1 cellular context compared by ENCODE assay signal in the genomic region with DNA sequence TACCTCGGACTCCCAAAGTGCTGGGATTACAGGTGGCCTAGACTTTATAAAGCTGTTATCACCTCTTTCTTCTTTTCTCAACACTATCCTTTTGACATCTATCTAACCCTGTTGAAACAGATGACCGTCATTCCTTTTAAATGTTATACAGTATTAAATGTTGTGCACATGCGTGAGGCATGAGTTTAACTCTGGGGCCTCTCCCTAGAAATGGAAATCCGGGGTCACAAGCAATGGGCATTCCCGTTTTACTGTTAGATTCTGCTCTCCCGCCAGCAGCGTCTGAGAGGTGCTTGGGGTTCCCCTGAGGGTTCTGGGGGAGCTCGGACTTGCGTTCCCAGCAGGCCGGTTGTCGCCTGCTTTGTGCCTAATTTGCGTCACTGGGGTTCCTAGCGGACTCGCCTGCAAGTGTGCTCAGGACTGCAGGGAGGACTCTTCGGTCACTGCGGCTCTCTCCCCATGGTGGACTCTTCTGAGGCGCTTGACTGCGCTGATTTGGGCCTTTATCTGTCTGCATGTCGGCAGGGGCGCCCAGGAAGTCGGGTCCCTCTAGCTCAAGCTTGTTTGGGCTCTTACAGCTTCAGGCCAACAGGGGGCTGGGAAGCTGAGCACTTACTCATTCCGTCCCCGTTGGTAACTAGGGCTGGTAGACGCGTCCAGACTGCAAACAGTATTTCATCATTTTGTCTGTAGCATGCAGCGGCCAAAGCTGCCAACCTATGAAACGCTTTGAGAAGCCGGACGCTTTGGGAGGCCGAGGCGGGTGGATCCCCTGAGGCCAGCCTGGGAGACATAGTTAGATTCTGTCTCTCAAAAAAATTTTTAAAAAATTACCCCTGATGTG.
A peak's percentile ranks its signal among the peaks of the same experiment; 100 is the strongest.
TF ChIP-seq lines count a peak whose summit lies in the region.

No MANE protein-coding gene starts in this region.

TF ChIP-seq in GM12878, 131 proteins besides CTCF, POLR2A, EP300 and RAD21 (continued from another document):
- TF ChIP-seq, protein P1, sequence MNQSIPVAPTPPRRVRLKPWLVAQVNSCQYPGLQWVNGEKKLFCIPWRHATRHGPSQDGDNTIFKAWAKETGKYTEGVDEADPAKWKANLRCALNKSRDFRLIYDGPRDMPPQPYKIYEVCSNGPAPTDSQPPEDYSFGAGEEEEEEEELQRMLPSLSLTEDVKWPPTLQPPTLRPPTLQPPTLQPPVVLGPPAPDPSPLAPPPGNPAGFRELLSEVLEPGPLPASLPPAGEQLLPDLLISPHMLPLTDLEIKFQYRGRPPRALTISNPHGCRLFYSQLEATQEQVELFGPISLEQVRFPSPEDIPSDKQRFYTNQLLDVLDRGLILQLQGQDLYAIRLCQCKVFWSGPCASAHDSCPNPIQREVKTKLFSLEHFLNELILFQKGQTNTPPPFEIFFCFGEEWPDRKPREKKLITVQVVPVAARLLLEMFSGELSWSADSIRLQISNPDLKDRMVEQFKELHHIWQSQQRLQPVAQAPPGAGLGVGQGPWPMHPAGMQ (IDR thresholded peaks at IDR 0.05; ENCODE audit: borderline replicate concordance), result no peak
- TF ChIP-seq, protein P2, sequence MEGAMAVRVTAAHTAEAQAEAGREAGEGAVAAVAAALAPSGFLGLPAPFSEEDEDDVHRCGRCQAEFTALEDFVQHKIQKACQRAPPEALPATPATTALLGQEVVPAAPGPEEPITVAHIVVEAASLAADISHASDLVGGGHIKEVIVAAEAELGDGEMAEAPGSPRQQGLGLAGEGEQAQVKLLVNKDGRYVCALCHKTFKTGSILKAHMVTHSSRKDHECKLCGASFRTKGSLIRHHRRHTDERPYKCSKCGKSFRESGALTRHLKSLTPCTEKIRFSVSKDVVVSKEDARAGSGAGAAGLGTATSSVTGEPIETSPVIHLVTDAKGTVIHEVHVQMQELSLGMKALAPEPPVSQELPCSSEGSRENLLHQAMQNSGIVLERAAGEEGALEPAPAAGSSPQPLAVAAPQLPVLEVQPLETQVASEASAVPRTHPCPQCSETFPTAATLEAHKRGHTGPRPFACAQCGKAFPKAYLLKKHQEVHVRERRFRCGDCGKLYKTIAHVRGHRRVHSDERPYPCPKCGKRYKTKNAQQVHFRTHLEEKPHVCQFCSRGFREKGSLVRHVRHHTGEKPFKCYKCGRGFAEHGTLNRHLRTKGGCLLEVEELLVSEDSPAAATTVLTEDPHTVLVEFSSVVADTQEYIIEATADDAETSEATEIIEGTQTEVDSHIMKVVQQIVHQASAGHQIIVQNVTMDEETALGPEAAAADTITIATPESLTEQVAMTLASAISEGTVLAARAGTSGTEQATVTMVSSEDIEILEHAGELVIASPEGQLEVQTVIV (IDR thresholded peaks at IDR 0.05; ENCODE audit: borderline replicate concordance, partially characterized antibody), result no peak
- TF ChIP-seq, protein P3, sequence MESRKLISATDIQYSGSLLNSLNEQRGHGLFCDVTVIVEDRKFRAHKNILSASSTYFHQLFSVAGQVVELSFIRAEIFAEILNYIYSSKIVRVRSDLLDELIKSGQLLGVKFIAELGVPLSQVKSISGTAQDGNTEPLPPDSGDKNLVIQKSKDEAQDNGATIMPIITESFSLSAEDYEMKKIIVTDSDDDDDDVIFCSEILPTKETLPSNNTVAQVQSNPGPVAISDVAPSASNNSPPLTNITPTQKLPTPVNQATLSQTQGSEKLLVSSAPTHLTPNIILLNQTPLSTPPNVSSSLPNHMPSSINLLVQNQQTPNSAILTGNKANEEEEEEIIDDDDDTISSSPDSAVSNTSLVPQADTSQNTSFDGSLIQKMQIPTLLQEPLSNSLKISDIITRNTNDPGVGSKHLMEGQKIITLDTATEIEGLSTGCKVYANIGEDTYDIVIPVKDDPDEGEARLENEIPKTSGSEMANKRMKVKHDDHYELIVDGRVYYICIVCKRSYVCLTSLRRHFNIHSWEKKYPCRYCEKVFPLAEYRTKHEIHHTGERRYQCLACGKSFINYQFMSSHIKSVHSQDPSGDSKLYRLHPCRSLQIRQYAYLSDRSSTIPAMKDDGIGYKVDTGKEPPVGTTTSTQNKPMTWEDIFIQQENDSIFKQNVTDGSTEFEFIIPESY (IDR thresholded peaks at IDR 0.05), result no peak
- TF ChIP-seq SMC3 (IDR thresholded peaks at IDR 0.05; ENCODE audit: borderline replicate concordance, low read length) (peak; percentile 53; the same call in 1 of the 2 replicates), YBX1 (IDR thresholded peaks at IDR 0.05) (no peak), BHLHE40 (IDR thresholded peaks at IDR 0.05; ENCODE audit: borderline replicate concordance in 1 of 2, low read depth in 2 of 2, low read length in 1 of 2) (peak in 1 of 2 experiments; percentile 54; a peak in 2 of 4 replicates), RCOR1 (conservative IDR thresholded peaks at IDR 0.05; ENCODE audit: low read depth, low read length) (no peak), POLR2AphosphoS5 (IDR thresholded peaks at IDR 0.05; ENCODE audit: low read length) (peak; percentile 49), SREBF1 (IDR thresholded peaks at IDR 0.05; ENCODE audit: low read length) (no peak), ZNF24 (IDR thresholded peaks at IDR 0.05) (no peak), SPI1 (IDR thresholded peaks at IDR 0.05; ENCODE audit: borderline replicate concordance, insufficient read depth, low read depth, low read length) (no peak), CHD2 (IDR thresholded peaks at IDR 0.05; ENCODE audit: borderline replicate concordance, low read depth, low read length) (no peak), ESRRA (IDR thresholded peaks at IDR 0.05; ENCODE audit: low read length) (no peak), HDAC2 (IDR thresholded peaks at IDR 0.05) (no peak), RELA (IDR thresholded peaks at IDR 0.05; ENCODE audit: borderline replicate concordance, partially characterized antibody) (peak; percentile 29), SIN3A (IDR thresholded peaks at IDR 0.05; ENCODE audit: low read depth, low read length) (no peak; the same call in 1 of the 2 replicates), ZNF217 (IDR thresholded peaks at IDR 0.05) (no peak), BRCA1 (IDR thresholded peaks at IDR 0.05; ENCODE audit: low read depth, low read length) (no peak), CBX5 (IDR thresholded peaks at IDR 0.05; ENCODE audit: low read depth) (no peak), JUNB (IDR thresholded peaks at IDR 0.05) (peak; percentile 62), FOXK2 (IDR thresholded peaks at IDR 0.05) (no peak), HCFC1 (IDR thresholded peaks at IDR 0.05; ENCODE audit: low read length) (no peak), MTA2 (IDR thresholded peaks at IDR 0.05; ENCODE audit: low read depth) (peak; percentile 39; the same call in 1 of the 2 replicates), LARP7 (IDR thresholded peaks at IDR 0.05) (no peak)
- TF ChIP-seq, protein P4, sequence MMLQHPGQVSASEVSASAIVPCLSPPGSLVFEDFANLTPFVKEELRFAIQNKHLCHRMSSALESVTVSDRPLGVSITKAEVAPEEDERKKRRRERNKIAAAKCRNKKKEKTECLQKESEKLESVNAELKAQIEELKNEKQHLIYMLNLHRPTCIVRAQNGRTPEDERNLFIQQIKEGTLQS (IDR thresholded peaks at IDR 0.05; ENCODE audit: borderline replicate concordance, extremely low read depth, low read depth, low read length), result no peak
- TF ChIP-seq, protein P5, sequence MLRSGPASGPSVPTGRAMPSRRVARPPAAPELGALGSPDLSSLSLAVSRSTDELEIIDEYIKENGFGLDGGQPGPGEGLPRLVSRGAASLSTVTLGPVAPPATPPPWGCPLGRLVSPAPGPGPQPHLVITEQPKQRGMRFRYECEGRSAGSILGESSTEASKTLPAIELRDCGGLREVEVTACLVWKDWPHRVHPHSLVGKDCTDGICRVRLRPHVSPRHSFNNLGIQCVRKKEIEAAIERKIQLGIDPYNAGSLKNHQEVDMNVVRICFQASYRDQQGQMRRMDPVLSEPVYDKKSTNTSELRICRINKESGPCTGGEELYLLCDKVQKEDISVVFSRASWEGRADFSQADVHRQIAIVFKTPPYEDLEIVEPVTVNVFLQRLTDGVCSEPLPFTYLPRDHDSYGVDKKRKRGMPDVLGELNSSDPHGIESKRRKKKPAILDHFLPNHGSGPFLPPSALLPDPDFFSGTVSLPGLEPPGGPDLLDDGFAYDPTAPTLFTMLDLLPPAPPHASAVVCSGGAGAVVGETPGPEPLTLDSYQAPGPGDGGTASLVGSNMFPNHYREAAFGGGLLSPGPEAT (IDR thresholded peaks at IDR 0.05; ENCODE audit: low read depth), result peak; percentile 46; the same call in 1 of the 2 replicates
- TF ChIP-seq, protein P6, sequence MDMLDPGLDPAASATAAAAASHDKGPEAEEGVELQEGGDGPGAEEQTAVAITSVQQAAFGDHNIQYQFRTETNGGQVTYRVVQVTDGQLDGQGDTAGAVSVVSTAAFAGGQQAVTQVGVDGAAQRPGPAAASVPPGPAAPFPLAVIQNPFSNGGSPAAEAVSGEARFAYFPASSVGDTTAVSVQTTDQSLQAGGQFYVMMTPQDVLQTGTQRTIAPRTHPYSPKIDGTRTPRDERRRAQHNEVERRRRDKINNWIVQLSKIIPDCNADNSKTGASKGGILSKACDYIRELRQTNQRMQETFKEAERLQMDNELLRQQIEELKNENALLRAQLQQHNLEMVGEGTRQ (IDR thresholded peaks at IDR 0.05; ENCODE audit: borderline replicate concordance, low read depth, low read length), result no peak
- TF ChIP-seq, protein P7, sequence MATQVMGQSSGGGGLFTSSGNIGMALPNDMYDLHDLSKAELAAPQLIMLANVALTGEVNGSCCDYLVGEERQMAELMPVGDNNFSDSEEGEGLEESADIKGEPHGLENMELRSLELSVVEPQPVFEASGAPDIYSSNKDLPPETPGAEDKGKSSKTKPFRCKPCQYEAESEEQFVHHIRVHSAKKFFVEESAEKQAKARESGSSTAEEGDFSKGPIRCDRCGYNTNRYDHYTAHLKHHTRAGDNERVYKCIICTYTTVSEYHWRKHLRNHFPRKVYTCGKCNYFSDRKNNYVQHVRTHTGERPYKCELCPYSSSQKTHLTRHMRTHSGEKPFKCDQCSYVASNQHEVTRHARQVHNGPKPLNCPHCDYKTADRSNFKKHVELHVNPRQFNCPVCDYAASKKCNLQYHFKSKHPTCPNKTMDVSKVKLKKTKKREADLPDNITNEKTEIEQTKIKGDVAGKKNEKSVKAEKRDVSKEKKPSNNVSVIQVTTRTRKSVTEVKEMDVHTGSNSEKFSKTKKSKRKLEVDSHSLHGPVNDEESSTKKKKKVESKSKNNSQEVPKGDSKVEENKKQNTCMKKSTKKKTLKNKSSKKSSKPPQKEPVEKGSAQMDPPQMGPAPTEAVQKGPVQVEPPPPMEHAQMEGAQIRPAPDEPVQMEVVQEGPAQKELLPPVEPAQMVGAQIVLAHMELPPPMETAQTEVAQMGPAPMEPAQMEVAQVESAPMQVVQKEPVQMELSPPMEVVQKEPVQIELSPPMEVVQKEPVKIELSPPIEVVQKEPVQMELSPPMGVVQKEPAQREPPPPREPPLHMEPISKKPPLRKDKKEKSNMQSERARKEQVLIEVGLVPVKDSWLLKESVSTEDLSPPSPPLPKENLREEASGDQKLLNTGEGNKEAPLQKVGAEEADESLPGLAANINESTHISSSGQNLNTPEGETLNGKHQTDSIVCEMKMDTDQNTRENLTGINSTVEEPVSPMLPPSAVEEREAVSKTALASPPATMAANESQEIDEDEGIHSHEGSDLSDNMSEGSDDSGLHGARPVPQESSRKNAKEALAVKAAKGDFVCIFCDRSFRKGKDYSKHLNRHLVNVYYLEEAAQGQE (IDR thresholded peaks at IDR 0.05; ENCODE audit: low read depth, low read length), result peak; percentile 40; the same call in 1 of the 2 replicates
- TF ChIP-seq, protein P8, sequence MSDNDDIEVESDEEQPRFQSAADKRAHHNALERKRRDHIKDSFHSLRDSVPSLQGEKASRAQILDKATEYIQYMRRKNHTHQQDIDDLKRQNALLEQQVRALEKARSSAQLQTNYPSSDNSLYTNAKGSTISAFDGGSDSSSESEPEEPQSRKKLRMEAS (IDR thresholded peaks at IDR 0.05; ENCODE audit: low read depth, low read length), result no peak
- TF ChIP-seq, protein P9, sequence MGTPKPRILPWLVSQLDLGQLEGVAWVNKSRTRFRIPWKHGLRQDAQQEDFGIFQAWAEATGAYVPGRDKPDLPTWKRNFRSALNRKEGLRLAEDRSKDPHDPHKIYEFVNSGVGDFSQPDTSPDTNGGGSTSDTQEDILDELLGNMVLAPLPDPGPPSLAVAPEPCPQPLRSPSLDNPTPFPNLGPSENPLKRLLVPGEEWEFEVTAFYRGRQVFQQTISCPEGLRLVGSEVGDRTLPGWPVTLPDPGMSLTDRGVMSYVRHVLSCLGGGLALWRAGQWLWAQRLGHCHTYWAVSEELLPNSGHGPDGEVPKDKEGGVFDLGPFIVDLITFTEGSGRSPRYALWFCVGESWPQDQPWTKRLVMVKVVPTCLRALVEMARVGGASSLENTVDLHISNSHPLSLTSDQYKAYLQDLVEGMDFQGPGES (IDR thresholded peaks at IDR 0.05), result no peak
